In genomic region chr6:29827579-29828470, GRCh38 we compare ENCODE assay signal across 9 cellular contexts. TPM values are rescaled to one million over a fixed set of nuclear protein-coding genes. Genes with fewer than 3 reads are reported as not detected.
DNase-seq lines count a peak whose midpoint lies in the region; ATAC-seq and FAIRE-seq lines count a peak whose summit lies in the region.
"Had no signal": no experiment of that assay in that cellular context is flagged by ENCODE, and none has a peak within 500 bp of the region (broad histone marks: within the 10 kb centered on the region; RNA-seq: fewer than 3 reads in every experiment).

Gene HLA-G (plus strand): TSS chr6:29827825. CDS start chr6:29827845, 20 bp downstream.

- H3K27ac Mint-ChIP-seq in activated naive CD8-positive, alpha-beta T cell treated with anti-CD3 and anti-CD28 coated beads, Interleukin-2, amount 50 U/mL, for 24 hours, result no peak within 1 kb of the TSS

- H3K9ac ChIP-seq in HUES48 (ENCODE audit: low read depth, low read length), result no peak within 1 kb of the TSS

- no peaks in the 10 kb centered on the region for H3K9me3 Mint-ChIP-seq in activated naive CD8-positive, alpha-beta T cell treated with anti-CD3 and anti-CD28 coated beads, Interleukin-2, amount 50 U/mL, for 24 hours

- no peak for FAIRE-seq in small intestine (lab: Jason Lieb, UNC)

- 3 to 6% (median 5%) methylated on average over 46 to 75 of the region's 75 CpGs for WGBS in small intestine, 3 donors

- H3K36me3 Mint-ChIP-seq in activated naive CD8-positive, alpha-beta T cell treated with anti-CD3 and anti-CD28 coated beads, Interleukin-2, amount 50 U/mL, for 24 hours (ENCODE audit: low read depth), result no peaks in the 10 kb centered on the region

- H3K4me3 ChIP-seq in HUES48 (ENCODE audit: low read depth, low read length) (peak within 1 kb of the TSS; percentile 63), iPS-18c (ENCODE audit: insufficient read depth, low read depth, low read length) (peak within 1 kb of the TSS; percentile 63), small intestine (ENCODE audit: low read depth in 1 of 2, low read length in 2 of 2) (peak within 1 kb of the TSS in 1 of 2 donors; percentile 48)

- DNase-seq in activated naive CD8-positive, alpha-beta T cell treated with anti-CD3 and anti-CD28 coated beads, Interleukin-2, amount 50 U/mL, for 24 hours, result no peak
- DNase-seq in small intestine, result no peak
- DNase-seq in hepatic stellate cell (ENCODE audit: low spot score), result no peak
- DNase-seq in COLO668 (lab: John Stamatoyannopoulos, UW; ENCODE audit: unreplicated experiment), result no peak
- DNase-seq: cerebellar nuclear complex had no signal

- H3K27me3 Mint-ChIP-seq in activated naive CD8-positive, alpha-beta T cell treated with anti-CD3 and anti-CD28 coated beads, Interleukin-2, amount 50 U/mL, for 24 hours, result peaks cover 75% of the 10 kb centered on the region

- peaks cover 9% of the 10 kb centered on the region for H3K4me1 Mint-ChIP-seq in activated naive CD8-positive, alpha-beta T cell treated with anti-CD3 and anti-CD28 coated beads, Interleukin-2, amount 50 U/mL, for 24 hours

- ATAC-seq in activated naive CD8-positive, alpha-beta T cell treated with anti-CD3 and anti-CD28 coated beads, Interleukin-2, amount 50 U/mL, for 24 hours, result no peak
- no peak for ATAC-seq in HG02884 (IDR thresholded peaks at IDR 0.05; ENCODE audit: unreplicated experiment)
- ATAC-seq in GM18907 (IDR thresholded peaks at IDR 0.05; ENCODE audit: unreplicated experiment), result no peak

- H3K27me3 ChIP-seq in HUES48 (ENCODE audit: control insufficient read depth, insufficient read depth, low read length) (peaks cover 60% of the 10 kb centered on the region), small intestine (ENCODE audit: control insufficient read depth in 2 of 2, insufficient read depth in 2 of 2, low read length in 2 of 2) (peaks cover 2 to 16% of the 10 kb centered on the region in 2 donors)

- H3K4me1 ChIP-seq in HUES48 (ENCODE audit: control insufficient read depth, insufficient read depth, low read length) (no peaks in the 10 kb centered on the region), small intestine (ENCODE audit: control insufficient read depth in 2 of 2, insufficient read depth in 1 of 2, low read depth in 1 of 2, low read length in 1 of 2) (no peaks in the 10 kb centered on the region)

- H3K4me3 Mint-ChIP-seq in activated naive CD8-positive, alpha-beta T cell treated with anti-CD3 and anti-CD28 coated beads, Interleukin-2, amount 50 U/mL, for 24 hours, result peak within 1 kb of the TSS; percentile 40

- H3K36me3 ChIP-seq in HUES48 (ENCODE audit: control insufficient read depth, insufficient read depth, low read length), result no peaks in the 10 kb centered on the region
- H3K36me3 ChIP-seq in small intestine (ENCODE audit: control insufficient read depth in 2 of 2, insufficient read depth in 2 of 2, low read length in 2 of 2), result no peaks in the 10 kb centered on the region

- H3K9me3 ChIP-seq in HUES48 (ENCODE audit: control insufficient read depth, insufficient read depth, low read length) (no peaks in the 10 kb centered on the region), iPS-18c (ENCODE audit: control insufficient read depth, insufficient read depth, low read length) (no peaks in the 10 kb centered on the region), small intestine (ENCODE audit: control insufficient read depth, low read depth) (no peaks in the 10 kb centered on the region)

- H3K27ac ChIP-seq in HUES48 (ENCODE audit: low read depth, low read length), result no peak within 1 kb of the TSS
- H3K27ac ChIP-seq in small intestine (ENCODE audit: low read depth in 1 of 2, low read length in 1 of 2), result peak within 1 kb of the TSS; percentile 56 to 59

RNA-seq across cellular contexts. Expression of gene HLA-G, which starts in this region (rescaled TPM):
- 1 to 10 TPM in 1 of 3 donors, under 1 TPM in 1, not detected in 1; 0.85 to 5.6 TPM for polyA plus RNA-seq in small intestine
